3 cellular contexts compared by ENCODE assay signal in genomic region chr17:21349369-21350050, GRCh38. TPM values are rescaled to one million over a fixed set of nuclear protein-coding genes. Genes with fewer than 3 reads are reported as not detected.
"Had no signal": no experiment of that assay in that cellular context is flagged by ENCODE, and none has a peak within 500 bp of the region (broad histone marks: within the 10 kb centered on the region; RNA-seq: fewer than 3 reads in every experiment).

No MANE protein-coding gene starts in this region.

RNA-seq across cellular contexts. Expression of gene KCNJ12, which starts 26.6 kb away (rescaled TPM):
- total RNA-seq: activated B cell treated with CpG ODN at 0.5 μM for 24 hours; activated CD4-positive, alpha-beta T cell treated with anti-CD3 and anti-CD28 coated beads for 36 hours had no signal
- polyA plus RNA-seq: naive thymus-derived CD4-positive, alpha-beta T cell had no signal
